14 cellular contexts compared by ENCODE assay signal in genomic region chr12:51533799-51534198, GRCh38. TPM values are rescaled to one million over a fixed set of nuclear protein-coding genes. Genes with fewer than 3 reads are reported as not detected.
DNase-seq lines count a peak whose midpoint lies in the region; ATAC-seq and TF ChIP-seq lines count a peak whose summit lies in the region.
"Had no signal": no experiment of that assay in that cellular context is flagged by ENCODE, and none has a peak within 500 bp of the region (broad histone marks: within the 10 kb centered on the region; RNA-seq: fewer than 3 reads in every experiment).

No MANE protein-coding gene starts in this region.

- no peak overlapping the region for H3T11ph ChIP-seq in H9 (ENCODE audit: low read length)

- H2BK5ac ChIP-seq in H9 (ENCODE audit: insufficient read length, low read length): no peak overlapping the region

- H4K20me1 ChIP-seq in H9 (ENCODE audit: control insufficient read depth, insufficient read depth, insufficient read length): no peaks in the 10 kb centered on the region

- DNase-seq in AG04450 (ENCODE audit: low read depth, low spot score): no peak
- peak; percentile 23 for DNase-seq in H9
- DNase-seq in SHP77 (lab: John Stamatoyannopoulos, UW): peak; percentile 41 to 67
- peak; percentile 2 for DNase-seq in fibroblast of the conjunctiva (ENCODE audit: low read depth)
- DNase-seq in hypothalamus (lab: John Stamatoyannopoulos, UW): no peak
- DNase-seq in naive thymus-derived CD4-positive, alpha-beta T cell: no peak
- DNase-seq in NCI-H2227 treated with DMSO at 0.1 percent for 48 hours (lab: John Stamatoyannopoulos, UW): no peak
- DNase-seq: activated CD4-positive, alpha-beta T cell treated with anti-CD3 and anti-CD28 coated beads, Interleukin-2, amount 50 U/mL, for 4 hours; CD4-positive, alpha-beta T cell; ovary; stimulated activated CD4-positive, alpha-beta T cell treated with anti-CD3 and anti-CD28 coated beads, Interleukin-1b, Interleukin-23, amount 100 ng/mL, for 48 hours; stimulated activated naive CD8-positive, alpha-beta T cell treated with anti-CD3 and anti-CD28 coated beads, Interleukin-15, amount 100 ng/mL, for 72 hours had no signal

- CTCF ChIA-PET in AG04450 (lab: Charles Lee): interaction anchor here (0.6 to 5.2 kb wide), 13 partner anchors 11 to 365 kb away, joined by 3 to 142 read pairs (median 4); partner anchors contain the start of gene SLC4A8
- CTCF ChIA-PET in naive thymus-derived CD4-positive, alpha-beta T cell (lab: Charles Lee): interaction anchor here (0.7 to 4.7 kb wide), 4 partner anchors 9 to 290 kb away, joined by 3 to 67 read pairs (median 4); partner anchors contain the start of gene SLC4A8

- no peaks in the 10 kb centered on the region for H3K79me2 ChIP-seq in H9 (ENCODE audit: insufficient read depth, low read length)

- H3K4me1 Mint-ChIP-seq in H9: peaks cover 48 to 50% of the 10 kb centered on the region in 2 experiments
- peaks cover 0 to 11% (median 6%) of the 10 kb centered on the region in 7 donors for H3K4me1 Mint-ChIP-seq in naive thymus-derived CD4-positive, alpha-beta T cell

- H2AFZ ChIP-seq in H9 (ENCODE audit: low read length): no peak overlapping the region

- H3K36me3 ChIP-seq in naive thymus-derived CD4-positive, alpha-beta T cell (ENCODE audit: control insufficient read depth in 2 of 3, insufficient read depth in 3 of 3, low read length in 3 of 3): no peaks in the 10 kb centered on the region
- H3K36me3 ChIP-seq: ovary had no signal

- H2BK120ac ChIP-seq in H9 (ENCODE audit: low read depth, low read length, poor library complexity, severe bottlenecking): no peak overlapping the region

- H3K27ac ChIP-seq in AG04450 (ENCODE audit: low read depth, low read length) (no peak overlapping the region), H9 (ENCODE audit: insufficient read length, low read depth, low read length) (no peak overlapping the region)
- H3K27ac ChIP-seq in naive thymus-derived CD4-positive, alpha-beta T cell (ENCODE audit: low read depth, low read length): no peak overlapping the region
- H3K27ac ChIP-seq: ovary had no signal

- POLR2A ChIA-PET in AG04450 (lab: Yijun Ruan, JAX): no interaction called here
- POLR2A ChIA-PET in naive thymus-derived CD4-positive, alpha-beta T cell (lab: Charles Lee): no interaction called here

- H3K23ac ChIP-seq in H9 (ENCODE audit: insufficient read length, low read depth, low read length): no peak overlapping the region

- TF ChIP-seq CTCF in AG04450 (IDR thresholded peaks at IDR 0.05; ENCODE audit: low read depth, low read length): 0 out of 2 replicates have a peak, but pooled peaks have one; percentile 36
- peak; percentile 53 for TF ChIP-seq CTCF in H9 (conservative IDR thresholded peaks at IDR 0.05)

- no peak overlapping the region for H4K91ac ChIP-seq in H9 (ENCODE audit: insufficient read length, low read depth, low read length)

- no peaks in the 10 kb centered on the region for H3K9me3 ChIP-seq in AG04450 (ENCODE audit: control insufficient read depth, insufficient read depth, low read length)
- no peaks in the 10 kb centered on the region for H3K9me3 ChIP-seq in H9 (ENCODE audit: control insufficient read depth, low read depth, low read length)
- H3K9me3 ChIP-seq in naive thymus-derived CD4-positive, alpha-beta T cell (ENCODE audit: control insufficient read depth in 2 of 3, low read length in 3 of 3): no peaks in the 10 kb centered on the region
- H3K9me3 ChIP-seq: ovary had no signal

- H2AK5ac ChIP-seq in H9 (ENCODE audit: insufficient read length, low read length): no peak overlapping the region

- H3K23me2 ChIP-seq in H9 (ENCODE audit: insufficient read length, low read depth, low read length, poor library complexity, severe bottlenecking): peaks cover 2% of the 10 kb centered on the region

- H2BK15ac ChIP-seq in H9 (ENCODE audit: low read depth, low read length): no peak overlapping the region

- H2BK20ac ChIP-seq in H9 (ENCODE audit: low read depth, low read length, poor library complexity, severe bottlenecking): no peak overlapping the region

- H2BK12ac ChIP-seq in H9 (ENCODE audit: insufficient read length, low read depth, low read length): no peak overlapping the region

- H4K5ac ChIP-seq in H9 (ENCODE audit: insufficient read length, low read depth, low read length): no peak overlapping the region

- no peak overlapping the region for H3K27ac Mint-ChIP-seq in H9
- no peak overlapping the region for H3K27ac Mint-ChIP-seq in naive thymus-derived CD4-positive, alpha-beta T cell
- H3K27ac Mint-ChIP-seq: CD4-positive, alpha-beta T cell; stimulated activated naive CD8-positive, alpha-beta T cell treated with anti-CD3 and anti-CD28 coated beads, Interleukin-15, amount 100 ng/mL, for 72 hours had no signal

- H3K79me1 ChIP-seq in H9 (ENCODE audit: insufficient read depth, low read depth, low read length, poor library complexity, severe bottlenecking): no peaks in the 10 kb centered on the region

- H3K4me2 ChIP-seq in H9 (ENCODE audit: insufficient read depth, insufficient read length, low read length): no peak overlapping the region

- H3K14ac ChIP-seq in H9 (ENCODE audit: insufficient read depth, low read length): no peak overlapping the region

- no peak for ATAC-seq in GM21360 (IDR thresholded peaks at IDR 0.05; ENCODE audit: unreplicated experiment)
- no peak for ATAC-seq in naive thymus-derived CD4-positive, alpha-beta T cell
- ATAC-seq: stimulated activated naive CD8-positive, alpha-beta T cell treated with anti-CD3 and anti-CD28 coated beads, Interleukin-15, amount 100 ng/mL, for 72 hours had no signal

- no peak overlapping the region for H4K8ac ChIP-seq in H9 (replicated peaks; ENCODE audit: insufficient read length, low read depth, low read length)

- H3K36me3 Mint-ChIP-seq in H9 (ENCODE audit: insufficient read depth in 1 of 3, low read depth in 3 of 3): no peaks in the 10 kb centered on the region
- no peaks in the 10 kb centered on the region for H3K36me3 Mint-ChIP-seq in naive thymus-derived CD4-positive, alpha-beta T cell
- H3K36me3 Mint-ChIP-seq: activated naive CD4-positive, alpha-beta T cell treated with anti-CD3 and anti-CD28 coated beads, Interleukin-2, amount 50 U/mL, for 24 hours had no signal

- H3K9me3 Mint-ChIP-seq in H9: no peaks in the 10 kb centered on the region
- no peaks in the 10 kb centered on the region for H3K9me3 Mint-ChIP-seq in naive thymus-derived CD4-positive, alpha-beta T cell
- H3K9me3 Mint-ChIP-seq: activated naive CD4-positive, alpha-beta T cell treated with anti-CD3 and anti-CD28 coated beads, Interleukin-2, amount 50 U/mL, for 24 hours; CD4-positive, alpha-beta T cell; stimulated activated naive CD8-positive, alpha-beta T cell treated with anti-CD3 and anti-CD28 coated beads, Interleukin-15, amount 100 ng/mL, for 72 hours had no signal

- no peak overlapping the region for H3K56ac ChIP-seq in H9 (ENCODE audit: insufficient read length, low read depth, low read length)

- H3K27me3 ChIP-seq in AG04450 (ENCODE audit: control insufficient read depth, insufficient read depth, low read length) (no peaks in the 10 kb centered on the region), H9 (ENCODE audit: insufficient read depth, low read length) (no peaks in the 10 kb centered on the region)
- H3K27me3 ChIP-seq in naive thymus-derived CD4-positive, alpha-beta T cell (ENCODE audit: control insufficient read depth in 2 of 2, insufficient read depth in 2 of 2, low read length in 2 of 2): no peaks in the 10 kb centered on the region
- H3K27me3 ChIP-seq: ovary had no signal

- peaks cover 6% of the 10 kb centered on the region; the same call in 1 of the 2 replicates for H3K4me1 ChIP-seq in H9 (ENCODE audit: insufficient read depth, low read length)
- H3K4me1 ChIP-seq in naive thymus-derived CD4-positive, alpha-beta T cell (ENCODE audit: control insufficient read depth in 2 of 2, insufficient read depth in 2 of 2, low read length in 2 of 2): peaks cover 0 to 4% of the 10 kb centered on the region in 2 donors

- H3K4me3 Mint-ChIP-seq in H9: peak overlapping the region in 1 of 2 experiments; percentile 21; a peak in 1 of 5 replicates
- H3K4me3 Mint-ChIP-seq in naive thymus-derived CD4-positive, alpha-beta T cell: no peak overlapping the region
- H3K4me3 Mint-ChIP-seq: activated naive CD4-positive, alpha-beta T cell treated with anti-CD3 and anti-CD28 coated beads, Interleukin-2, amount 50 U/mL, for 24 hours; CD4-positive, alpha-beta T cell; stimulated activated naive CD8-positive, alpha-beta T cell treated with anti-CD3 and anti-CD28 coated beads, Interleukin-15, amount 100 ng/mL, for 72 hours had no signal

- no peak overlapping the region for H3K4ac ChIP-seq in H9 (ENCODE audit: low read depth, low read length)

- intact Hi-C loops in naive thymus-derived CD4-positive, alpha-beta T cell (cut with micrococcal nuclease): loop anchor here (5.0 kb wide), 4 partner anchors 51 to 486 kb away; partner anchors contain the start of gene LETMD1 (in 1 of the 2)

- no peak overlapping the region for H3K18ac ChIP-seq in H9 (ENCODE audit: insufficient read length, low read depth, low read length)

- no CpG with 5 or more reads among the region's 1 CpG for WGBS in H9 (ENCODE audit: extremely low coverage, insufficient read length, low lambda C conversion rate)

- H3K9ac ChIP-seq in H9 (ENCODE audit: extremely low read depth, insufficient read length, low read length): no peak overlapping the region

- no peak overlapping the region for H3K4me3 ChIP-seq in AG04450 (ENCODE audit: low read depth, low read length)
- H3K4me3 ChIP-seq in naive thymus-derived CD4-positive, alpha-beta T cell (ENCODE audit: low read length): no peak overlapping the region
- H3K4me3 ChIP-seq: ovary had no signal

- peaks cover 6% of the 10 kb centered on the region for H3K27me3 Mint-ChIP-seq in H9 (ENCODE audit: low read depth)
- H3K27me3 Mint-ChIP-seq in naive thymus-derived CD4-positive, alpha-beta T cell: peaks cover 4 to 32% (median 8%) of the 10 kb centered on the region in 5 donors

RNA-seq across cellular contexts. Expression of gene SCN8A, which starts 57.2 kb away (rescaled TPM):
- 9.6 and 12.5 TPM in 2 replicates for polyA plus RNA-seq in AG04450 (2011; rRNA removed)
- 52.4 and 59.4 TPM in 2 replicates for polyA minus RNA-seq in AG04450 (2011; rRNA and poly(A)+ RNA removed)
- 13.7 and 15.2 TPM in 2 replicates for total RNA-seq in H9 (2021)
- 1 to 10 TPM in 1 of 5 experiments, under 1 TPM in 4; 0.22 to 1.1 (median 0.34) TPM for total RNA-seq in naive thymus-derived CD4-positive, alpha-beta T cell
- under 1 TPM; 0.01 to 0.33 TPM for polyA plus RNA-seq in naive thymus-derived CD4-positive, alpha-beta T cell

Comparison
In these comparisons a context has a peak if more than half of its experiments do, and no peak if none do; other contexts are left out.
1. DNase-seq: peak in H9 (single experiment), SHP77 (2 of 2) and fibroblast of the conjunctiva (single experiment); none in AG04450 (single experiment), hypothalamus (0 of 51), naive thymus-derived CD4-positive, alpha-beta T cell (0 of 9) and NCI-H2227 treated with DMSO at 0.1 percent for 48 hours (single experiment).